28 cellular contexts compared by ENCODE assay signal in the genomic region with DNA sequence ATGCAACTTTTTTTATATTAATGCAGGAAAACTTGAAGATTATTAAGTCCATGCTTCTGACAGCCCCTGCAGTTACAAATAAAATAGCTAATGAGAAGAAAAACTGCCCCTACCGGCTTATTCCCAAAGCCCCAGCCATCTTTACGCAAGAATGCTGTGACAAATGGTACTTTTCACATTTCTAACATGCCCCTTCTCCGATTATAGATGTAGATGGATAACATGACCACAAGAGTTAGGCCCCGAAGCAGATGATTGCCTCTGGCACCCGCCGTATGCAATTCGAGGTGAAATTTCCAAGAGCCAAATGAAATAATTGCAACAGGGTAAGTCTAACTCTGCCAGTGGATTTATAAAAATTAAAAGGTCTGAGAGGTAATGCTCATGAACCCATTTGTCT.
"Had no signal": no experiment of that assay in that cellular context is flagged by ENCODE, and none has a peak within 500 bp of the region (broad histone marks: within the 10 kb centered on the region; RNA-seq: fewer than 3 reads in every experiment).

No MANE protein-coding gene starts in this region.

- H3K4me3 ChIP-seq: left lung, lung, mucosa of descending colon, pancreas, prostate gland, skin epidermis, stomach, testis, thyroid gland, transverse colon, upper lobe of right lung had no signal

- FAIRE-seq: keratinocyte, pancreas, urothelium cell line had no signal

- H3K9me3 ChIP-seq: left lung, mucosa of descending colon, pancreas, prostate gland, stomach, testis, thyroid gland, transverse colon, upper lobe of right lung had no signal

- H3K27me3 ChIP-seq: left lung, pancreas, stomach, testis, thyroid gland, transverse colon, upper lobe of right lung had no signal

- ATAC-seq: left colon; left lung; mucosa of descending colon; naive thymus-derived CD4-positive, alpha-beta T cell; natural killer cell treated with Interleukin-12 subunit alpha and Interleukin-12 subunit beta and Interleukin-15 and Interleukin-18, amount 100 ng/mL, for 72 hours; pancreas; sciatic nerve; stimulated activated naive B cell treated with anti-CD40 and anti-IgM and Interleukin-4, amounts not matched to agents 10 μg/mL and 1 μg/mL and 100 μg/mL, for 72 hours; stimulated activated naive CD8-positive, alpha-beta T cell treated with anti-CD3 and anti-CD28 coated beads, Interleukin-15, Interleukin-2, amounts not matched to agents 100 U/mL and 50 U/mL, for 24 hours; upper lobe of right lung had no signal

- DNase-seq: hippocampal formation; left colon; left lung; midbrain; mucosa of descending colon; naive thymus-derived CD4-positive, alpha-beta T cell; pancreas; posterior cingulate gyrus; retina; right cardiac atrium; stimulated activated CD4-positive, alpha-beta T cell treated with anti-CD3 and anti-CD28 coated beads, Interleukin-12 subunit alpha, Interleukin-12 subunit beta, amount 100 ng/mL, for 4 hours; stimulated activated CD4-positive, alpha-beta T cell treated with anti-CD3 and anti-CD28 coated beads, Interleukin-15, amount 100 ng/mL, for 24 hours; stimulated activated CD4-positive, alpha-beta T cell treated with anti-CD3 and anti-CD28 coated beads, Interleukin-2, amount 100 ng/mL, for 24 hours; stimulated activated CD4-positive, alpha-beta T cell treated with anti-CD3 and anti-CD28 coated beads, Interleukin-4, amount 100 ng/mL, for 1 hour; stimulated activated naive B cell treated with anti-CD40 and anti-IgM and Interleukin-4, amounts not matched to agents 10 μg/mL and 1 μg/mL and 100 μg/mL, for 72 hours; stimulated activated naive CD8-positive, alpha-beta T cell treated with anti-CD3 and anti-CD28 coated beads, Interleukin-15, Interleukin-2, amounts not matched to agents 100 U/mL and 50 U/mL, for 24 hours; stomach; testis; thyroid gland; transverse colon; upper lobe of right lung had no signal

- H3K27ac ChIP-seq: left lung, pancreas, prostate gland, skin epidermis, stomach, testis, thyroid gland, upper lobe of right lung had no signal

- H3K36me3 ChIP-seq: left lung, pancreas, prostate gland, stomach, thyroid gland, transverse colon, upper lobe of right lung had no signal

- H3K4me1 ChIP-seq: left lung, pancreas, prostate gland, stomach, testis, transverse colon had no signal
